ENCODE assay signal across 1 cellular context in genomic region chr17:19372004-19372365, GRCh38.
TF ChIP-seq lines count a peak whose summit lies in the region.

No MANE protein-coding gene starts in this region.

TF ChIP-seq in SK-N-SH, 30 proteins besides CTCF, POLR2A, EP300 and RAD21:
- TF ChIP-seq GABPA (IDR thresholded peaks at IDR 0.05; ENCODE audit: low read depth) (no peak), TAF1 (IDR thresholded peaks at IDR 0.05; ENCODE audit: borderline replicate concordance, low read depth, low read length) (no peak), USF2 (IDR thresholded peaks at IDR 0.05; ENCODE audit: borderline replicate concordance, low read depth, low read length) (no peak), MAX (IDR thresholded peaks at IDR 0.05; ENCODE audit: low read depth) (no peak), ZBTB33 (IDR thresholded peaks at IDR 0.05; ENCODE audit: borderline replicate concordance, low read depth) (no peak), PBX3 (IDR thresholded peaks at IDR 0.05) (no peak), RCOR1 (IDR thresholded peaks at IDR 0.05; ENCODE audit: low read length) (no peak), SMC3 (IDR thresholded peaks at IDR 0.05; ENCODE audit: low read depth, low read length) (no peak), POLR2AphosphoS5 (IDR thresholded peaks at IDR 0.05; ENCODE audit: low read depth, low read length) (no peak), YY1 (IDR thresholded peaks at IDR 0.05; ENCODE audit: low read depth) (no peak), RXRA (IDR thresholded peaks at IDR 0.05; ENCODE audit: borderline replicate concordance, low read depth) (no peak), NFIC (IDR thresholded peaks at IDR 0.05; ENCODE audit: borderline replicate concordance) (no peak), FOXM1 (IDR thresholded peaks at IDR 0.05; ENCODE audit: low read depth) (no peak), RFX5 (IDR thresholded peaks at IDR 0.05; ENCODE audit: low read length) (no peak), MXI1 (IDR thresholded peaks at IDR 0.05; ENCODE audit: low read depth, low read length) (no peak), CHD2 (IDR thresholded peaks at IDR 0.05; ENCODE audit: low read length, partially characterized antibody) (no peak), FOSL2 (IDR thresholded peaks at IDR 0.05; ENCODE audit: borderline replicate concordance, low read depth) (no peak), ELF1 (IDR thresholded peaks at IDR 0.05) (no peak)
TF ChIP-seq in SK-N-SH: peak in this region for 0.
